Comparison of ENCODE assay signal across 1 cellular context in the genomic region with DNA sequence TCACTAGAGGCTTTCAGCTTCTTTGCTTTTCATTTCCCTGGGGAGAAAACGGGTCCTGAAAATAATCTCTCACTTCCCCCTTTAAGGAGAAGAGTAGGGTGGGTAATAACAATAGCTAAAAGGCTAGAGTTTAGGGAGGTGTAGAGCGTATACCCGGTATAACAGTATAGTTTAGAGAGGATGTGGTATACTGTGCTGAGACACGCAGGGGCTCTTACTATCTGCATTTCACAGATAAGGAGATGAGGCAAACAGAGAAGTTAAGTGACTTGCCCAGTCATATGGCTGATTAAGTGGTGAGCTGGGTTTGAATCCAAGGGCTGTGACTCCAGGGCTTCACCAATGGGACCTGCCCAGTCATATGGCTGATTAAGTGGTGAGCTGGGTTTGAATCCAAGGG.
TF ChIP-seq lines count a peak whose summit lies in the region.

No MANE protein-coding gene starts in this region.

TF ChIP-seq in K562, 482 proteins besides CTCF, POLR2A, EP300 and RAD21 (continues in another document):
- TF ChIP-seq, protein P1, sequence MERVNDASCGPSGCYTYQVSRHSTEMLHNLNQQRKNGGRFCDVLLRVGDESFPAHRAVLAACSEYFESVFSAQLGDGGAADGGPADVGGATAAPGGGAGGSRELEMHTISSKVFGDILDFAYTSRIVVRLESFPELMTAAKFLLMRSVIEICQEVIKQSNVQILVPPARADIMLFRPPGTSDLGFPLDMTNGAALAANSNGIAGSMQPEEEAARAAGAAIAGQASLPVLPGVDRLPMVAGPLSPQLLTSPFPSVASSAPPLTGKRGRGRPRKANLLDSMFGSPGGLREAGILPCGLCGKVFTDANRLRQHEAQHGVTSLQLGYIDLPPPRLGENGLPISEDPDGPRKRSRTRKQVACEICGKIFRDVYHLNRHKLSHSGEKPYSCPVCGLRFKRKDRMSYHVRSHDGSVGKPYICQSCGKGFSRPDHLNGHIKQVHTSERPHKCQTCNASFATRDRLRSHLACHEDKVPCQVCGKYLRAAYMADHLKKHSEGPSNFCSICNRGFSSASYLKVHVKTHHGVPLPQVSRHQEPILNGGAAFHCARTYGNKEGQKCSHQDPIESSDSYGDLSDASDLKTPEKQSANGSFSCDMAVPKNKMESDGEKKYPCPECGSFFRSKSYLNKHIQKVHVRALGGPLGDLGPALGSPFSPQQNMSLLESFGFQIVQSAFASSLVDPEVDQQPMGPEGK (CRISPR knock-in tag; IDR thresholded peaks at IDR 0.05; ENCODE audit: borderline replicate concordance) = no peak
- TF ChIP-seq BRF1 (IDR thresholded peaks at IDR 0.05; ENCODE audit: borderline replicate concordance, extremely low read depth, insufficient read length) (no peak), ZNF3 (CRISPR knock-in tag; IDR thresholded peaks at IDR 0.05) (no peak), MED1 (CRISPR knock-in tag; IDR thresholded peaks at IDR 0.05; ENCODE audit: borderline replicate concordance) (no peak), ZNF76 (CRISPR knock-in tag; IDR thresholded peaks at IDR 0.05; ENCODE audit: borderline replicate concordance) (no peak), ZNF146 (CRISPR knock-in tag; IDR thresholded peaks at IDR 0.05; ENCODE audit: unreplicated experiment) (no peak), TAF15 (IDR thresholded peaks at IDR 0.05; ENCODE audit: low read depth, low read length) (no peak), TBP (optimal IDR thresholded peaks at IDR 0.05; ENCODE audit: low read depth, low read length) (peak; percentile 19), POLR3G (IDR thresholded peaks at IDR 0.05; ENCODE audit: extremely low read depth, insufficient read length, insufficient replicate concordance) (no peak), ZNF695 (CRISPR knock-in tag; IDR thresholded peaks at IDR 0.05) (no peak), SAP30 (IDR thresholded peaks at IDR 0.05; ENCODE audit: borderline replicate concordance, insufficient read depth, low read depth, low read length, poor library complexity, severe bottlenecking) (no peak), HDAC3 (IDR thresholded peaks at IDR 0.05; ENCODE audit: borderline replicate concordance, partially characterized antibody) (no peak), EGR1 (conservative IDR thresholded peaks at IDR 0.05) (no peak), ZFP30 (CRISPR knock-in tag; IDR thresholded peaks at IDR 0.05; ENCODE audit: borderline replicate concordance) (no peak), PHB (CRISPR knock-in tag; IDR thresholded peaks at IDR 0.05) (no peak), PHF20 (IDR thresholded peaks at IDR 0.05; ENCODE audit: partially characterized antibody) (no peak), SRSF9 (IDR thresholded peaks at IDR 0.05; ENCODE audit: borderline replicate concordance, low read depth, low read length) (no peak), NUFIP1 (IDR thresholded peaks at IDR 0.05; ENCODE audit: partially characterized antibody) (no peak), MBD2 (IDR thresholded peaks at IDR 0.05; ENCODE audit: borderline replicate concordance, low read depth) (no peak), NR3C1 (CRISPR knock-in tag; IDR thresholded peaks at IDR 0.05) (no peak), GATA2 (CRISPR knock-in tag; IDR thresholded peaks at IDR 0.05) (no peak; the same call in 1 of the 2 replicates), SIN3B (IDR thresholded peaks at IDR 0.05; ENCODE audit: low read depth) (no peak), GATAD2B (IDR thresholded peaks at IDR 0.05; ENCODE audit: borderline replicate concordance) (peak; percentile 49; the same call in 1 of the 2 replicates), NR1H2 (CRISPR knock-in tag; IDR thresholded peaks at IDR 0.05) (no peak), NONO (IDR thresholded peaks at IDR 0.05; ENCODE audit: low read depth in 2 of 2, low read length in 1 of 2) (no peak), ZBTB1 (CRISPR knock-in tag; IDR thresholded peaks at IDR 0.05; ENCODE audit: borderline replicate concordance, low read depth) (no peak), L3MBTL2 (IDR thresholded peaks at IDR 0.05) (no peak; the same call in 1 of the 2 replicates), FOSL1 (tag; conservative IDR thresholded peaks at IDR 0.05) (0 out of 2 replicates have a peak, but pooled peaks have one; percentile 28), SETDB1 (IDR thresholded peaks at IDR 0.05; ENCODE audit: low read length) (no peak), JUNB (CRISPR knock-in tag; conservative IDR thresholded peaks at IDR 0.05) (no peak), SNIP1 (IDR thresholded peaks at IDR 0.05; ENCODE audit: low read depth) (no peak), ZNF707 (CRISPR knock-in tag; conservative IDR thresholded peaks at IDR 0.05) (no peak), MIER1 (IDR thresholded peaks at IDR 0.05; ENCODE audit: low read depth) (no peak), ELF2 (CRISPR knock-in tag; IDR thresholded peaks at IDR 0.05) (no peak), SAFB (IDR thresholded peaks at IDR 0.05; ENCODE audit: borderline replicate concordance, low read depth, low read length) (no peak), PRPF4 (IDR thresholded peaks at IDR 0.05; ENCODE audit: insufficient read depth, low read depth, low read length, poor library complexity, severe bottlenecking) (no peak), ZNF780A (CRISPR knock-in tag; IDR thresholded peaks at IDR 0.05) (no peak), ZFX (CRISPR knock-in tag; IDR thresholded peaks at IDR 0.05) (no peak), ZBTB8A (IDR thresholded peaks at IDR 0.05; ENCODE audit: partially characterized antibody) (no peak), RFX5 (IDR thresholded peaks at IDR 0.05; ENCODE audit: low read depth, low read length) (no peak), TRIM28 (IDR thresholded peaks at IDR 0.05) (no peak), ZNF75A (CRISPR knock-in tag; IDR thresholded peaks at IDR 0.05) (no peak), PTBP1 (IDR thresholded peaks at IDR 0.05; ENCODE audit: low read depth, low read length) (no peak), MEF2D (tag; conservative IDR thresholded peaks at IDR 0.05; ENCODE audit: low read depth) (no peak), NFIC (IDR thresholded peaks at IDR 0.05) (peak; percentile 40; the same call in 1 of the 2 replicates), POLR2AphosphoS5 (IDR thresholded peaks at IDR 0.05; ENCODE audit: control insufficient read depth, insufficient read depth, low read depth, low read length) (0 out of 2 replicates have a peak, but pooled peaks have one; percentile 46), BCL6 (CRISPR knock-in tag; IDR thresholded peaks at IDR 0.05) (no peak), BCOR (IDR thresholded peaks at IDR 0.05) (peak; percentile 84)
- TF ChIP-seq, protein P2, sequence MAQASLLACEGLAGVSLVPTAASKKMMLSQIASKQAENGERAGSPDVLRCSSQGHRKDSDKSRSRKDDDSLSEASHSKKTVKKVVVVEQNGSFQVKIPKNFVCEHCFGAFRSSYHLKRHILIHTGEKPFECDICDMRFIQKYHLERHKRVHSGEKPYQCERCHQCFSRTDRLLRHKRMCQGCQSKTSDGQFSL (CRISPR knock-in tag; IDR thresholded peaks at IDR 0.05) = no peak
- TF ChIP-seq, protein P2 (tag; IDR thresholded peaks at IDR 0.05) = no peak
- TF ChIP-seq, protein P3, sequence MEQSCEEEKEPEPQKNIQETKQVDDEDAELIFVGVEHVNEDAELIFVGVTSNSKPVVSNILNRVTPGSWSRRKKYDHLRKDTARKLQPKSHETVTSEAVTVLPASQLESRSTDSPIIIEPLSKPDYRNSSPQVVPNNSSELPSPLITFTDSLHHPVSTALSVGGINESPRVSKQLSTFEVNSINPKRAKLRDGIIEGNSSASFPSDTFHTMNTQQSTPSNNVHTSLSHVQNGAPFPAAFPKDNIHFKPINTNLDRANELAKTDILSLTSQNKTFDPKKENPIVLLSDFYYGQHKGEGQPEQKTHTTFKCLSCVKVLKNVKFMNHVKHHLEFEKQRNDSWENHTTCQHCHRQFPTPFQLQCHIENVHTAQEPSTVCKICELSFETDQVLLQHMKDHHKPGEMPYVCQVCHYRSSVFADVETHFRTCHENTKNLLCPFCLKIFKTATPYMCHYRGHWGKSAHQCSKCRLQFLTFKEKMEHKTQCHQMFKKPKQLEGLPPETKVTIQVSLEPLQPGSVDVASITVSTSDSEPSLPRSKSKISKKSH (CRISPR knock-in tag; IDR thresholded peaks at IDR 0.05) = no peak
- TF ChIP-seq, protein P4, sequence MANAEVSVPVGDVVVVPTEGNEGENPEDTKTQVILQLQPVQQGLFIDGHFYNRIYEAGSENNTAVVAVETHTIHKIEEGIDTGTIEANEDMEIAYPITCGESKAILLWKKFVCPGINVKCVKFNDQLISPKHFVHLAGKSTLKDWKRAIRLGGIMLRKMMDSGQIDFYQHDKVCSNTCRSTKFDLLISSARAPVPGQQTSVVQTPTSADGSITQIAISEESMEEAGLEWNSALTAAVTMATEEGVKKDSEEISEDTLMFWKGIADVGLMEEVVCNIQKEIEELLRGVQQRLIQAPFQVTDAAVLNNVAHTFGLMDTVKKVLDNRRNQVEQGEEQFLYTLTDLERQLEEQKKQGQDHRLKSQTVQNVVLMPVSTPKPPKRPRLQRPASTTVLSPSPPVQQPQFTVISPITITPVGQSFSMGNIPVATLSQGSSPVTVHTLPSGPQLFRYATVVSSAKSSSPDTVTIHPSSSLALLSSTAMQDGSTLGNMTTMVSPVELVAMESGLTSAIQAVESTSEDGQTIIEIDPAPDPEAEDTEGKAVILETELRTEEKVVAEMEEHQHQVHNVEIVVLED (CRISPR knock-in tag; IDR thresholded peaks at IDR 0.05) = no peak
- TF ChIP-seq, protein P5, sequence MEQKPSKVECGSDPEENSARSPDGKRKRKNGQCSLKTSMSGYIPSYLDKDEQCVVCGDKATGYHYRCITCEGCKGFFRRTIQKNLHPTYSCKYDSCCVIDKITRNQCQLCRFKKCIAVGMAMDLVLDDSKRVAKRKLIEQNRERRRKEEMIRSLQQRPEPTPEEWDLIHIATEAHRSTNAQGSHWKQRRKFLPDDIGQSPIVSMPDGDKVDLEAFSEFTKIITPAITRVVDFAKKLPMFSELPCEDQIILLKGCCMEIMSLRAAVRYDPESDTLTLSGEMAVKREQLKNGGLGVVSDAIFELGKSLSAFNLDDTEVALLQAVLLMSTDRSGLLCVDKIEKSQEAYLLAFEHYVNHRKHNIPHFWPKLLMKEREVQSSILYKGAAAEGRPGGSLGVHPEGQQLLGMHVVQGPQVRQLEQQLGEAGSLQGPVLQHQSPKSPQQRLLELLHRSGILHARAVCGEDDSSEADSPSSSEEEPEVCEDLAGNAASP (IDR thresholded peaks at IDR 0.05) = no peak
- TF ChIP-seq, protein P6, sequence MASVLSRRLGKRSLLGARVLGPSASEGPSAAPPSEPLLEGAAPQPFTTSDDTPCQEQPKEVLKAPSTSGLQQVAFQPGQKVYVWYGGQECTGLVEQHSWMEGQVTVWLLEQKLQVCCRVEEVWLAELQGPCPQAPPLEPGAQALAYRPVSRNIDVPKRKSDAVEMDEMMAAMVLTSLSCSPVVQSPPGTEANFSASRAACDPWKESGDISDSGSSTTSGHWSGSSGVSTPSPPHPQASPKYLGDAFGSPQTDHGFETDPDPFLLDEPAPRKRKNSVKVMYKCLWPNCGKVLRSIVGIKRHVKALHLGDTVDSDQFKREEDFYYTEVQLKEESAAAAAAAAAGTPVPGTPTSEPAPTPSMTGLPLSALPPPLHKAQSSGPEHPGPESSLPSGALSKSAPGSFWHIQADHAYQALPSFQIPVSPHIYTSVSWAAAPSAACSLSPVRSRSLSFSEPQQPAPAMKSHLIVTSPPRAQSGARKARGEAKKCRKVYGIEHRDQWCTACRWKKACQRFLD (CRISPR knock-in tag; IDR thresholded peaks at IDR 0.05) = no peak
- TF ChIP-seq, protein P7, sequence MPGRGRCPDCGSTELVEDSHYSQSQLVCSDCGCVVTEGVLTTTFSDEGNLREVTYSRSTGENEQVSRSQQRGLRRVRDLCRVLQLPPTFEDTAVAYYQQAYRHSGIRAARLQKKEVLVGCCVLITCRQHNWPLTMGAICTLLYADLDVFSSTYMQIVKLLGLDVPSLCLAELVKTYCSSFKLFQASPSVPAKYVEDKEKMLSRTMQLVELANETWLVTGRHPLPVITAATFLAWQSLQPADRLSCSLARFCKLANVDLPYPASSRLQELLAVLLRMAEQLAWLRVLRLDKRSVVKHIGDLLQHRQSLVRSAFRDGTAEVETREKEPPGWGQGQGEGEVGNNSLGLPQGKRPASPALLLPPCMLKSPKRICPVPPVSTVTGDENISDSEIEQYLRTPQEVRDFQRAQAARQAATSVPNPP (IDR thresholded peaks at IDR 0.05; ENCODE audit: borderline replicate concordance, insufficient read depth, insufficient read length) = no peak
- TF ChIP-seq, protein P8, sequence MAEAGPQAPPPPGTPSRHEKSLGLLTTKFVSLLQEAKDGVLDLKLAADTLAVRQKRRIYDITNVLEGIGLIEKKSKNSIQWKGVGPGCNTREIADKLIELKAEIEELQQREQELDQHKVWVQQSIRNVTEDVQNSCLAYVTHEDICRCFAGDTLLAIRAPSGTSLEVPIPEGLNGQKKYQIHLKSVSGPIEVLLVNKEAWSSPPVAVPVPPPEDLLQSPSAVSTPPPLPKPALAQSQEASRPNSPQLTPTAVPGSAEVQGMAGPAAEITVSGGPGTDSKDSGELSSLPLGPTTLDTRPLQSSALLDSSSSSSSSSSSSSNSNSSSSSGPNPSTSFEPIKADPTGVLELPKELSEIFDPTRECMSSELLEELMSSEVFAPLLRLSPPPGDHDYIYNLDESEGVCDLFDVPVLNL (CRISPR knock-in tag; IDR thresholded peaks at IDR 0.05; ENCODE audit: low read depth) = no peak
- TF ChIP-seq, protein P9, sequence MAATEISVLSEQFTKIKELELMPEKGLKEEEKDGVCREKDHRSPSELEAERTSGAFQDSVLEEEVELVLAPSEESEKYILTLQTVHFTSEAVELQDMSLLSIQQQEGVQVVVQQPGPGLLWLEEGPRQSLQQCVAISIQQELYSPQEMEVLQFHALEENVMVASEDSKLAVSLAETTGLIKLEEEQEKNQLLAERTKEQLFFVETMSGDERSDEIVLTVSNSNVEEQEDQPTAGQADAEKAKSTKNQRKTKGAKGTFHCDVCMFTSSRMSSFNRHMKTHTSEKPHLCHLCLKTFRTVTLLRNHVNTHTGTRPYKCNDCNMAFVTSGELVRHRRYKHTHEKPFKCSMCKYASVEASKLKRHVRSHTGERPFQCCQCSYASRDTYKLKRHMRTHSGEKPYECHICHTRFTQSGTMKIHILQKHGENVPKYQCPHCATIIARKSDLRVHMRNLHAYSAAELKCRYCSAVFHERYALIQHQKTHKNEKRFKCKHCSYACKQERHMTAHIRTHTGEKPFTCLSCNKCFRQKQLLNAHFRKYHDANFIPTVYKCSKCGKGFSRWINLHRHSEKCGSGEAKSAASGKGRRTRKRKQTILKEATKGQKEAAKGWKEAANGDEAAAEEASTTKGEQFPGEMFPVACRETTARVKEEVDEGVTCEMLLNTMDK (IDR thresholded peaks at IDR 0.05; ENCODE audit: borderline replicate concordance, insufficient read depth, low read depth, low read length, poor library complexity, severe bottlenecking) = no peak
- TF ChIP-seq, protein P10, sequence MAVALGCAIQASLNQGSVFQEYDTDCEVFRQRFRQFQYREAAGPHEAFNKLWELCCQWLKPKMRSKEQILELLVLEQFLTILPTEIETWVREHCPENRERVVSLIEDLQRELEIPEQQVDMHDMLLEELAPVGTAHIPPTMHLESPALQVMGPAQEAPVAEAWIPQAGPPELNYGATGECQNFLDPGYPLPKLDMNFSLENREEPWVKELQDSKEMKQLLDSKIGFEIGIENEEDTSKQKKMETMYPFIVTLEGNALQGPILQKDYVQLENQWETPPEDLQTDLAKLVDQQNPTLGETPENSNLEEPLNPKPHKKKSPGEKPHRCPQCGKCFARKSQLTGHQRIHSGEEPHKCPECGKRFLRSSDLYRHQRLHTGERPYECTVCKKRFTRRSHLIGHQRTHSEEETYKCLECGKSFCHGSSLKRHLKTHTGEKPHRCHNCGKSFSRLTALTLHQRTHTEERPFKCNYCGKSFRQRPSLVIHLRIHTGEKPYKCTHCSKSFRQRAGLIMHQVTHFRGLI (CRISPR knock-in tag; IDR thresholded peaks at IDR 0.05) = no peak
